In genomic region chr15:63466378-63467192, GRCh38 we compare ENCODE assay signal across 1 cellular context.
TF ChIP-seq lines count a peak whose summit lies in the region.

No MANE protein-coding gene starts in this region.

TF ChIP-seq in HepG2, 621 proteins besides CTCF, POLR2A, EP300 and RAD21 (continued from another document and continues in another):
- TF ChIP-seq NCOR1 (IDR thresholded peaks at IDR 0.05; ENCODE audit: borderline replicate concordance, low read length) = no peak
- TF ChIP-seq ZNF432 (CRISPR knock-in tag; IDR thresholded peaks at IDR 0.05; ENCODE audit: borderline replicate concordance) = no peak
- no peak for TF ChIP-seq THAP7 (CRISPR knock-in tag; IDR thresholded peaks at IDR 0.05)
- no peak for TF ChIP-seq REST (IDR thresholded peaks at IDR 0.05; ENCODE audit: borderline replicate concordance in 1 of 2, low read depth in 1 of 2, low read length in 2 of 2)
- no peak for TF ChIP-seq ZNF281 (CRISPR knock-in tag; IDR thresholded peaks at IDR 0.05; ENCODE audit: borderline replicate concordance)
- no peak for TF ChIP-seq ZNF337 (CRISPR knock-in tag; IDR thresholded peaks at IDR 0.05; ENCODE audit: borderline replicate concordance, low read depth)
- no peak for TF ChIP-seq ISX (CRISPR knock-in tag; conservative IDR thresholded peaks at IDR 0.05)
- TF ChIP-seq KAT2B (IDR thresholded peaks at IDR 0.05; ENCODE audit: borderline replicate concordance, low read depth, low read length) = no peak
- no peak for TF ChIP-seq ZUFSP (CRISPR knock-in tag; IDR thresholded peaks at IDR 0.05; ENCODE audit: borderline replicate concordance)
- no peak for TF ChIP-seq HOXA5 (CRISPR knock-in tag; IDR thresholded peaks at IDR 0.05)
- no peak for TF ChIP-seq STAT6 (CRISPR knock-in tag; IDR thresholded peaks at IDR 0.05; ENCODE audit: borderline replicate concordance)
- no peak for TF ChIP-seq MED13 (CRISPR knock-in tag; IDR thresholded peaks at IDR 0.05)
- no peak for TF ChIP-seq KIAA2018 (CRISPR knock-in tag; IDR thresholded peaks at IDR 0.05; ENCODE audit: borderline replicate concordance)
- TF ChIP-seq RAD51 (IDR thresholded peaks at IDR 0.05; ENCODE audit: borderline replicate concordance) = no peak
- no peak for TF ChIP-seq HNRNPL (IDR thresholded peaks at IDR 0.05; ENCODE audit: low read depth, low read length)
- no peak for TF ChIP-seq SMAD1 (CRISPR knock-in tag; IDR thresholded peaks at IDR 0.05; ENCODE audit: borderline replicate concordance, low read depth)
- TF ChIP-seq BRF2 (CRISPR knock-in tag; IDR thresholded peaks at IDR 0.05) = no peak
- no peak for TF ChIP-seq KLF9 (CRISPR knock-in tag; IDR thresholded peaks at IDR 0.05; ENCODE audit: low read depth)
- peak; percentile 87; the same call in 1 of the 2 replicates for TF ChIP-seq ZMAT3 (CRISPR knock-in tag; conservative IDR thresholded peaks at IDR 0.05)
- no peak for TF ChIP-seq JUND (CRISPR knock-in tag; IDR thresholded peaks at IDR 0.05)
- TF ChIP-seq MYNN (CRISPR knock-in tag; IDR thresholded peaks at IDR 0.05; ENCODE audit: low read depth) = no peak
- no peak for TF ChIP-seq HBP1 (CRISPR knock-in tag; IDR thresholded peaks at IDR 0.05; ENCODE audit: low read depth)
- TF ChIP-seq MED1 (CRISPR knock-in tag; IDR thresholded peaks at IDR 0.05) = peak; percentile 85
- TF ChIP-seq FUBP1 (CRISPR knock-in tag; IDR thresholded peaks at IDR 0.05; ENCODE audit: borderline replicate concordance) = peak; percentile 51; the same call in 1 of the 2 replicates
- TF ChIP-seq ZNF761 (CRISPR knock-in tag; conservative IDR thresholded peaks at IDR 0.05) = no peak
- no peak for TF ChIP-seq ZNF160 (CRISPR knock-in tag; IDR thresholded peaks at IDR 0.05)
- no peak for TF ChIP-seq ZNF260 (CRISPR knock-in tag; IDR thresholded peaks at IDR 0.05; ENCODE audit: borderline replicate concordance, low read depth)
- TF ChIP-seq NR3C1 (CRISPR knock-in tag; IDR thresholded peaks at IDR 0.05) = no peak
